In genomic region chr19:661427-662196, GRCh38 we compare ENCODE assay signal across 9 cellular contexts. TPM values are rescaled to one million over a fixed set of nuclear protein-coding genes. Genes with fewer than 3 reads are reported as not detected.
DNase-seq lines count a peak whose midpoint lies in the region; ATAC-seq and TF ChIP-seq lines count a peak whose summit lies in the region.
"Had no signal": no experiment of that assay in that cellular context is flagged by ENCODE, and none has a peak within 500 bp of the region (broad histone marks: within the 10 kb centered on the region; RNA-seq: fewer than 3 reads in every experiment).

No MANE protein-coding gene starts in this region.

- H3K27ac Mint-ChIP-seq in activated T-helper 1 cell treated with anti-CD3 and anti-CD28 coated beads, Interleukin-12 subunit alpha, Interleukin-12 subunit beta, Interleukin-2, Interleukin-4 antibody, amounts not matched to agents 30 ng/mL and 10 ng/mL and 1 ng/mL, durations not matched to agents 14 hours and 24 hours and 36 hours, result peak overlapping the region; percentile 97

- H3K79me2 ChIP-seq in smooth muscle cell (ENCODE audit: low read depth), result peaks cover 67% of the 10 kb centered on the region

- H3K27me3 Mint-ChIP-seq in activated T-helper 1 cell treated with anti-CD3 and anti-CD28 coated beads, Interleukin-12 subunit alpha, Interleukin-12 subunit beta, Interleukin-2, Interleukin-4 antibody, amounts not matched to agents 30 ng/mL and 10 ng/mL and 1 ng/mL, durations not matched to agents 14 hours and 24 hours and 36 hours (ENCODE audit: insufficient read depth), result no peaks in the 10 kb centered on the region

- H3K27ac ChIP-seq in smooth muscle cell (ENCODE audit: low read depth), result peak overlapping the region; percentile 92

- peak overlapping the region; percentile 87 for H3K9ac ChIP-seq in smooth muscle cell (ENCODE audit: low read depth)

- WGBS in smooth muscle cell (ENCODE audit: low lambda C conversion rate), result 47% methylated on average over 30 of the region's 31 CpGs

- peaks cover 15% of the 10 kb centered on the region for H3K4me1 ChIP-seq in smooth muscle cell (ENCODE audit: low read depth)

- peak overlapping the region; percentile 99 for H3K4me2 ChIP-seq in smooth muscle cell

- H3K4me3 Mint-ChIP-seq in activated T-helper 1 cell treated with anti-CD3 and anti-CD28 coated beads, Interleukin-12 subunit alpha, Interleukin-12 subunit beta, Interleukin-2, Interleukin-4 antibody, amounts not matched to agents 30 ng/mL and 10 ng/mL and 1 ng/mL, durations not matched to agents 14 hours and 24 hours and 36 hours, result peak overlapping the region; percentile 95

- H3K27me3 ChIP-seq in smooth muscle cell (ENCODE audit: low read depth), result no peaks in the 10 kb centered on the region

- DNase-seq in GM03348 (ENCODE audit: low spot score) (peak; percentile 40), MV-4-11 (lab: John Stamatoyannopoulos, UW) (peak; percentile 50), germinal center (ENCODE audit: low spot score) (peak; percentile 73), smooth muscle cell (lab: John Stamatoyannopoulos, UW; ENCODE audit: unreplicated experiment) (no peak), NCI-H345 treated with DMSO at 0.1 percent for 48 hours (lab: John Stamatoyannopoulos, UW; ENCODE audit: unreplicated experiment) (no peak), C1 segment of cervical spinal cord (lab: John Stamatoyannopoulos, UW) (no peak)
- peak; percentile 71 for DNase-seq in activated T-helper 1 cell treated with anti-CD3 and anti-CD28 coated beads, Interleukin-12 subunit alpha, Interleukin-12 subunit beta, Interleukin-2, Interleukin-4 antibody, amounts not matched to agents 30 ng/mL and 10 ng/mL and 1 ng/mL, durations not matched to agents 14 hours and 24 hours and 36 hours (ENCODE audit: low spot score)

- no peaks in the 10 kb centered on the region for H3K9me3 ChIP-seq in smooth muscle cell (replicated peaks; ENCODE audit: low read depth)

- H4K20me1 ChIP-seq in smooth muscle cell (ENCODE audit: low read depth), result peaks cover 60% of the 10 kb centered on the region

- no peak for TF ChIP-seq CTCF in smooth muscle cell (IDR thresholded peaks at IDR 0.05; ENCODE audit: borderline replicate concordance, insufficient read depth, poor library complexity, severe bottlenecking)

- intact Hi-C loops in activated T-helper 1 cell treated with anti-CD3 and anti-CD28 coated beads, Interleukin-12 subunit alpha, Interleukin-12 subunit beta, Interleukin-2, Interleukin-4 antibody, amounts not matched to agents 30 ng/mL and 10 ng/mL and 1 ng/mL, durations not matched to agents 14 hours and 24 hours and 36 hours (cut with micrococcal nuclease), result loop anchor here (1.0 to 5.0 kb wide), 6 partner anchors 22 to 266 kb away; partner anchors contain the start of genes ARID3A, BSG, FGF22 and POLRMT

- no peak for ATAC-seq in HG03520 (IDR thresholded peaks at IDR 0.05; ENCODE audit: unreplicated experiment)

- H3K36me3 ChIP-seq in smooth muscle cell (ENCODE audit: low read depth), result no peaks in the 10 kb centered on the region

- peaks cover 33% of the 10 kb centered on the region for H3K4me1 Mint-ChIP-seq in activated T-helper 1 cell treated with anti-CD3 and anti-CD28 coated beads, Interleukin-12 subunit alpha, Interleukin-12 subunit beta, Interleukin-2, Interleukin-4 antibody, amounts not matched to agents 30 ng/mL and 10 ng/mL and 1 ng/mL, durations not matched to agents 14 hours and 24 hours and 36 hours (ENCODE audit: low read depth)

- peaks cover 8% of the 10 kb centered on the region for H3F3A ChIP-seq in smooth muscle cell (ENCODE audit: low read depth)

- peaks cover 5% of the 10 kb centered on the region for H3K36me3 Mint-ChIP-seq in activated T-helper 1 cell treated with anti-CD3 and anti-CD28 coated beads, Interleukin-12 subunit alpha, Interleukin-12 subunit beta, Interleukin-2, Interleukin-4 antibody, amounts not matched to agents 30 ng/mL and 10 ng/mL and 1 ng/mL, durations not matched to agents 14 hours and 24 hours and 36 hours (ENCODE audit: low read depth)

- no peaks in the 10 kb centered on the region for H3K9me3 Mint-ChIP-seq in activated T-helper 1 cell treated with anti-CD3 and anti-CD28 coated beads, Interleukin-12 subunit alpha, Interleukin-12 subunit beta, Interleukin-2, Interleukin-4 antibody, amounts not matched to agents 30 ng/mL and 10 ng/mL and 1 ng/mL, durations not matched to agents 14 hours and 24 hours and 36 hours

- H2AFZ ChIP-seq in smooth muscle cell (ENCODE audit: low read depth), result no peak overlapping the region

- H3K4me3 ChIP-seq in smooth muscle cell, result peak overlapping the region; percentile 91

RNA-seq across cellular contexts. Expression of gene RNF126, which starts 1.4 kb away (rescaled TPM):
- 107 and 110 TPM in 2 replicates for total RNA-seq in activated T-helper 1 cell treated with anti-CD3 and anti-CD28 coated beads, Interleukin-12 subunit alpha, Interleukin-12 subunit beta, Interleukin-2, Interleukin-4 antibody, amounts not matched to agents 30 ng/mL and 10 ng/mL and 1 ng/mL, durations not matched to agents 14 hours and 24 hours and 36 hours
- 19.8 and 24.6 TPM in 2 replicates for total RNA-seq in smooth muscle cell
- 55.7 and 60.4 TPM in 2 replicates for polyA plus RNA-seq in smooth muscle cell

RNA-seq across cellular contexts. Expression of gene FSTL3, which starts 14.6 kb away (rescaled TPM):
- total RNA-seq in activated T-helper 1 cell treated with anti-CD3 and anti-CD28 coated beads, Interleukin-12 subunit alpha, Interleukin-12 subunit beta, Interleukin-2, Interleukin-4 antibody, amounts not matched to agents 30 ng/mL and 10 ng/mL and 1 ng/mL, durations not matched to agents 14 hours and 24 hours and 36 hours, result 5.5 and 5.6 TPM in 2 replicates
- 117 and 132 TPM in 2 replicates for total RNA-seq in smooth muscle cell
- 153 and 172 TPM in 2 replicates for polyA plus RNA-seq in smooth muscle cell

RNA-seq across cellular contexts. Expression of gene FGF22, which starts 21.9 kb away (rescaled TPM):
- not detected in 2 replicates for total RNA-seq in activated T-helper 1 cell treated with anti-CD3 and anti-CD28 coated beads, Interleukin-12 subunit alpha, Interleukin-12 subunit beta, Interleukin-2, Interleukin-4 antibody, amounts not matched to agents 30 ng/mL and 10 ng/mL and 1 ng/mL, durations not matched to agents 14 hours and 24 hours and 36 hours
- not detected in 2 replicates for total RNA-seq in smooth muscle cell
- 0.18 TPM in 2 replicates for polyA plus RNA-seq in smooth muscle cell
- total RNA-seq: T-helper 2 cell treated with Interferon-gamma antibody and Interleukin-4, amounts not matched to agents 100 ng/mL and 5 ng/mL, for 36 hours had no signal

RNA-seq across cellular contexts. Expression of gene POLRMT, which starts 28.3 kb away (rescaled TPM):
- 103 and 104 TPM in 2 replicates for total RNA-seq in activated T-helper 1 cell treated with anti-CD3 and anti-CD28 coated beads, Interleukin-12 subunit alpha, Interleukin-12 subunit beta, Interleukin-2, Interleukin-4 antibody, amounts not matched to agents 30 ng/mL and 10 ng/mL and 1 ng/mL, durations not matched to agents 14 hours and 24 hours and 36 hours
- total RNA-seq in smooth muscle cell, result 15.2 and 23.8 TPM in 2 replicates
- polyA plus RNA-seq in smooth muscle cell, result 65.3 and 74.2 TPM in 2 replicates

RNA-seq across cellular contexts. Expression of gene PRSS57, which starts 33.6 kb away (rescaled TPM):
- total RNA-seq in activated T-helper 1 cell treated with anti-CD3 and anti-CD28 coated beads, Interleukin-12 subunit alpha, Interleukin-12 subunit beta, Interleukin-2, Interleukin-4 antibody, amounts not matched to agents 30 ng/mL and 10 ng/mL and 1 ng/mL, durations not matched to agents 14 hours and 24 hours and 36 hours, result not detected in 2 replicates
- not detected in 2 replicates for total RNA-seq in smooth muscle cell
- polyA plus RNA-seq in smooth muscle cell, result not detected in 2 replicates
- total RNA-seq: T-helper 2 cell treated with Interferon-gamma antibody and Interleukin-4, amounts not matched to agents 100 ng/mL and 5 ng/mL, for 36 hours had no signal

Comparison
In these comparisons a context has a peak if more than half of its experiments do, and no peak if none do; other contexts are left out.
1. DNase-seq: peak in GM03348 (single experiment), MV-4-11 (single experiment), activated T-helper 1 cell treated with anti-CD3 and anti-CD28 coated beads, Interleukin-12 subunit alpha, Interleukin-12 subunit beta, Interleukin-2, Interleukin-4 antibody, amounts not matched to agents 30 ng/mL and 10 ng/mL and 1 ng/mL, durations not matched to agents 14 hours and 24 hours and 36 hours (single experiment) and germinal center (single experiment); none in smooth muscle cell (single experiment), NCI-H345 treated with DMSO at 0.1 percent for 48 hours (single experiment) and C1 segment of cervical spinal cord (0 of 14).
2. RNA of gene FSTL3, which starts 14.6 kb away (total RNA-seq): 117 to 132 TPM in smooth muscle cell; 5.5 to 5.6 TPM in activated T-helper 1 cell treated with anti-CD3 and anti-CD28 coated beads, Interleukin-12 subunit alpha, Interleukin-12 subunit beta, Interleukin-2, Interleukin-4 antibody, amounts not matched to agents 30 ng/mL and 10 ng/mL and 1 ng/mL, durations not matched to agents 14 hours and 24 hours and 36 hours; every median in the first group is over 10 times any median in the second.